ENCODE assay signal across 1 cellular context in genomic region chr17:78831688-78832540, GRCh38.
TF ChIP-seq lines count a peak whose summit lies in the region.

No MANE protein-coding gene starts in this region.

TF ChIP-seq in HepG2, 621 proteins besides CTCF, POLR2A, EP300 and RAD21 (continued from another document and continues in another):
- TF ChIP-seq ELF3 (CRISPR knock-in tag; IDR thresholded peaks at IDR 0.05) (0 out of 2 replicates have a peak, but pooled peaks have one; percentile 35), ZNF558 (CRISPR knock-in tag; IDR thresholded peaks at IDR 0.05; ENCODE audit: borderline replicate concordance) (no peak), ZGPAT (CRISPR knock-in tag; IDR thresholded peaks at IDR 0.05) (peak; percentile 66; the same call in 1 of the 2 replicates), ARNT (IDR thresholded peaks at IDR 0.05) (no peak), ZNF784 (CRISPR knock-in tag; IDR thresholded peaks at IDR 0.05; ENCODE audit: borderline replicate concordance) (peak; percentile 87), HBP1 (CRISPR knock-in tag; IDR thresholded peaks at IDR 0.05; ENCODE audit: low read depth) (peak; percentile 75), FOXC1 (CRISPR knock-in tag; IDR thresholded peaks at IDR 0.05; ENCODE audit: borderline replicate concordance) (peak; percentile 86), MLX (CRISPR knock-in tag; IDR thresholded peaks at IDR 0.05) (peak; percentile 96), SOX6 (IDR thresholded peaks at IDR 0.05) (no peak), SOX6 (CRISPR knock-in tag; IDR thresholded peaks at IDR 0.05) (peak; percentile 89), MTF1 (CRISPR knock-in tag; IDR thresholded peaks at IDR 0.05) (no peak), CHD2 (IDR thresholded peaks at IDR 0.05; ENCODE audit: low read depth, low read length) (no peak), ZSCAN29 (CRISPR knock-in tag; conservative IDR thresholded peaks at IDR 0.05) (peak; percentile 53; the same call in 1 of the 2 replicates), ZBTB7A (CRISPR knock-in tag; IDR thresholded peaks at IDR 0.05) (peak; percentile 91), NR0B2 (CRISPR knock-in tag; IDR thresholded peaks at IDR 0.05) (peak; percentile 47; the same call in 1 of the 2 replicates), ZBTB39 (CRISPR knock-in tag; IDR thresholded peaks at IDR 0.05) (no peak), SNAPC4 (CRISPR knock-in tag; IDR thresholded peaks at IDR 0.05) (no peak), MXI1 (IDR thresholded peaks at IDR 0.05; ENCODE audit: borderline replicate concordance, low read depth, low read length) (peak; percentile 84; the same call in 1 of the 3 replicates), SPEN (CRISPR knock-in tag; IDR thresholded peaks at IDR 0.05; ENCODE audit: low read depth) (peak; percentile 60), SAP130 (CRISPR knock-in tag; IDR thresholded peaks at IDR 0.05; ENCODE audit: low read depth) (peak; percentile 87), DPF2 (CRISPR knock-in tag; IDR thresholded peaks at IDR 0.05; ENCODE audit: borderline replicate concordance, low read depth) (peak; percentile 67), IRF9 (CRISPR knock-in tag; IDR thresholded peaks at IDR 0.05; ENCODE audit: borderline replicate concordance) (peak; percentile 61; the same call in 1 of the 2 replicates), ZNF570 (CRISPR knock-in tag; IDR thresholded peaks at IDR 0.05; ENCODE audit: borderline replicate concordance) (no peak), ZNF761 (CRISPR knock-in tag; conservative IDR thresholded peaks at IDR 0.05) (0 out of 2 replicates have a peak, but pooled peaks have one; percentile 23), ZNF543 (CRISPR knock-in tag; IDR thresholded peaks at IDR 0.05) (no peak), PPARG (CRISPR knock-in tag; conservative IDR thresholded peaks at IDR 0.05) (peak; percentile 53; the same call in 1 of the 2 replicates), MIER3 (CRISPR knock-in tag; IDR thresholded peaks at IDR 0.05; ENCODE audit: borderline replicate concordance) (0 out of 2 replicates have a peak, but pooled peaks have one; percentile 22), SKIL (CRISPR knock-in tag; IDR thresholded peaks at IDR 0.05; ENCODE audit: borderline replicate concordance) (no peak), ZNF501 (CRISPR knock-in tag; IDR thresholded peaks at IDR 0.05) (peak; percentile 57; the same call in 1 of the 2 replicates), HMG20B (CRISPR knock-in tag; conservative IDR thresholded peaks at IDR 0.05) (no peak), YEATS4 (CRISPR knock-in tag; IDR thresholded peaks at IDR 0.05; ENCODE audit: borderline replicate concordance) (peak; percentile 86; the same call in 1 of the 2 replicates), NCOA2 (CRISPR knock-in tag; IDR thresholded peaks at IDR 0.05) (peak; percentile 27; the same call in 1 of the 2 replicates), ZNF44 (CRISPR knock-in tag; IDR thresholded peaks at IDR 0.05) (0 out of 2 replicates have a peak, but pooled peaks have one; percentile 36), ZNF672 (CRISPR knock-in tag; IDR thresholded peaks at IDR 0.05) (no peak), ZMYM3 (CRISPR knock-in tag; IDR thresholded peaks at IDR 0.05) (peak; percentile 19; the same call in 1 of the 2 replicates), ZNF12 (CRISPR knock-in tag; IDR thresholded peaks at IDR 0.05) (0 out of 2 replicates have a peak, but pooled peaks have one; percentile 21), TSC22D2 (CRISPR knock-in tag; IDR thresholded peaks at IDR 0.05; ENCODE audit: borderline replicate concordance) (peak; percentile 78), SNAPC5 (CRISPR knock-in tag; IDR thresholded peaks at IDR 0.05; ENCODE audit: borderline replicate concordance) (no peak), TIGD3 (CRISPR knock-in tag; IDR thresholded peaks at IDR 0.05; ENCODE audit: borderline replicate concordance) (no peak), CREM (IDR thresholded peaks at IDR 0.05) (peak; percentile 49), CREM (CRISPR knock-in tag; IDR thresholded peaks at IDR 0.05) (no peak), KDM2A (CRISPR knock-in tag; IDR thresholded peaks at IDR 0.05; ENCODE audit: borderline replicate concordance, low read depth) (peak; percentile 63; the same call in 1 of the 2 replicates), ZNF264 (CRISPR knock-in tag; IDR thresholded peaks at IDR 0.05) (no peak; the same call in 1 of the 2 replicates), MXD3 (CRISPR knock-in tag; IDR thresholded peaks at IDR 0.05) (peak; percentile 28; the same call in 1 of the 2 replicates), SRF (IDR thresholded peaks at IDR 0.05; ENCODE audit: low read depth, low read length) (no peak)
